20 cellular contexts compared by ENCODE assay signal in genomic region chr5:180294401-180294800, GRCh38. TPM values are rescaled to one million over a fixed set of nuclear protein-coding genes. Genes with fewer than 3 reads are reported as not detected.
DNase-seq lines count a peak whose midpoint lies in the region; ATAC-seq and TF ChIP-seq lines count a peak whose summit lies in the region.
"Had no signal": no experiment of that assay in that cellular context is flagged by ENCODE, and none has a peak within 500 bp of the region (broad histone marks: within the 10 kb centered on the region; RNA-seq: fewer than 3 reads in every experiment).

No MANE protein-coding gene starts in this region.

- no peaks in the 10 kb centered on the region for H3K27me3 Mint-ChIP-seq in activated naive CD8-positive, alpha-beta T cell treated with anti-CD3 and anti-CD28 coated beads for 36 hours
- no peaks in the 10 kb centered on the region for H3K27me3 Mint-ChIP-seq in activated naive CD8-positive, alpha-beta T cell treated with anti-CD3 and anti-CD28 coated beads, Interleukin-2, amount 50 U/mL, for 24 hours
- no peaks in the 10 kb centered on the region for H3K27me3 Mint-ChIP-seq in naive thymus-derived CD4-positive, alpha-beta T cell

- H3F3A ChIP-seq in MM.1S (ENCODE audit: insufficient read depth, low read length): peaks cover 5% of the 10 kb centered on the region; the same call in 1 of the 2 replicates

- ATAC-seq in activated naive CD8-positive, alpha-beta T cell treated with anti-CD3 and anti-CD28 coated beads, Interleukin-2, amount 50 U/mL, for 24 hours: no peak
- ATAC-seq in naive thymus-derived CD4-positive, alpha-beta T cell: no peak
- ATAC-seq in GM19467 (IDR thresholded peaks at IDR 0.05; ENCODE audit: unreplicated experiment): no peak
- ATAC-seq: HCT116, PC-3 had no signal

- no peak overlapping the region for H2AFZ ChIP-seq in MM.1S (ENCODE audit: low read length)

- intact Hi-C loops in naive thymus-derived CD4-positive, alpha-beta T cell (cut with micrococcal nuclease): loop anchor here (5.0 to 10.0 kb wide), 3 partner anchors 393 to 477 kb away; partner anchors contain the start of gene MRNIP (in 1 of the 2)

- H3K4me1 ChIP-seq in naive thymus-derived CD4-positive, alpha-beta T cell (ENCODE audit: control insufficient read depth in 2 of 2, insufficient read depth in 2 of 2, low read length in 2 of 2): peaks cover 15 to 17% of the 10 kb centered on the region in 2 donors
- H3K4me1 ChIP-seq in MM.1S (ENCODE audit: low read length): peaks cover 9% of the 10 kb centered on the region

- no peaks in the 10 kb centered on the region for H4K20me1 ChIP-seq in MM.1S (ENCODE audit: insufficient read depth, low read length)

- peaks cover 36% of the 10 kb centered on the region for H3K4me1 Mint-ChIP-seq in activated naive CD8-positive, alpha-beta T cell treated with anti-CD3 and anti-CD28 coated beads for 36 hours
- peaks cover 26% of the 10 kb centered on the region for H3K4me1 Mint-ChIP-seq in activated naive CD8-positive, alpha-beta T cell treated with anti-CD3 and anti-CD28 coated beads, Interleukin-2, amount 50 U/mL, for 24 hours
- H3K4me1 Mint-ChIP-seq in naive thymus-derived CD4-positive, alpha-beta T cell: peaks cover 27 to 55% (median 44%) of the 10 kb centered on the region in 7 donors

- no peak overlapping the region for H3K4me3 ChIP-seq in naive thymus-derived CD4-positive, alpha-beta T cell (ENCODE audit: low read length)
- no peak overlapping the region for H3K4me3 ChIP-seq in MM.1S (ENCODE audit: low read length)
- H3K4me3 ChIP-seq: prostate gland, skin epidermis had no signal

- H3K27me3 ChIP-seq in naive thymus-derived CD4-positive, alpha-beta T cell (ENCODE audit: control insufficient read depth in 2 of 2, insufficient read depth in 2 of 2, low read length in 2 of 2): no peaks in the 10 kb centered on the region
- H3K27me3 ChIP-seq in MM.1S (replicated peaks; ENCODE audit: insufficient read depth, low read length): no peaks in the 10 kb centered on the region

- H3K4me3 Mint-ChIP-seq in activated naive CD8-positive, alpha-beta T cell treated with anti-CD3 and anti-CD28 coated beads for 36 hours: no peak overlapping the region
- no peak overlapping the region for H3K4me3 Mint-ChIP-seq in activated naive CD8-positive, alpha-beta T cell treated with anti-CD3 and anti-CD28 coated beads, Interleukin-2, amount 50 U/mL, for 24 hours
- peak overlapping the region in 2 of 10 donors; percentile 1 to 98 for H3K4me3 Mint-ChIP-seq in naive thymus-derived CD4-positive, alpha-beta T cell

- DNase-seq in activated naive CD8-positive, alpha-beta T cell treated with anti-CD3 and anti-CD28 coated beads for 36 hours: no peak
- no peak for DNase-seq in activated naive CD8-positive, alpha-beta T cell treated with anti-CD3 and anti-CD28 coated beads, Interleukin-2, amount 50 U/mL, for 24 hours
- DNase-seq in activated CD8-positive, alpha-beta memory T cell treated with anti-CD3 and anti-CD28 coated beads, Interleukin-2, amount 50 U/mL, for 48 hours: peak; percentile 38
- DNase-seq in naive thymus-derived CD4-positive, alpha-beta T cell: no peak
- no peak for DNase-seq in MM.1S
- no peak for DNase-seq in activated gamma-delta T cell treated with Interleukin-2 at 50 U/mL for 16 hours
- DNase-seq in mucosa of gallbladder (ENCODE audit: low spot score): no peak
- DNase-seq: ACHN; activated CD4-positive, CD25-positive, alpha-beta regulatory T cell; activated naive CD4-positive, alpha-beta T cell; NCI-H1436; NCI-H2171; PC-3; SIG-M5; stimulated activated CD4-positive, alpha-beta T cell treated with anti-CD3 and anti-CD28 coated beads, Interleukin-2, amount 100 ng/mL, for 48 hours had no signal

- H3K36me3 Mint-ChIP-seq in activated naive CD8-positive, alpha-beta T cell treated with anti-CD3 and anti-CD28 coated beads for 36 hours: peaks cover 5% of the 10 kb centered on the region
- peaks cover 2% of the 10 kb centered on the region for H3K36me3 Mint-ChIP-seq in activated naive CD8-positive, alpha-beta T cell treated with anti-CD3 and anti-CD28 coated beads, Interleukin-2, amount 50 U/mL, for 24 hours (ENCODE audit: low read depth)
- peaks cover 0 to 4% (median 0%) of the 10 kb centered on the region in 5 donors for H3K36me3 Mint-ChIP-seq in naive thymus-derived CD4-positive, alpha-beta T cell

- CTCF ChIA-PET in naive thymus-derived CD4-positive, alpha-beta T cell (lab: Charles Lee): interaction anchor here (0.7 to 5.0 kb wide), 9 partner anchors 9 to 34 kb away, joined by 3 to 72 read pairs (median 4); no protein-coding TSS in a partner anchor

- peak overlapping the region; percentile 94 for H3K27ac Mint-ChIP-seq in activated naive CD8-positive, alpha-beta T cell treated with anti-CD3 and anti-CD28 coated beads for 36 hours
- no peak overlapping the region for H3K27ac Mint-ChIP-seq in activated naive CD8-positive, alpha-beta T cell treated with anti-CD3 and anti-CD28 coated beads, Interleukin-2, amount 50 U/mL, for 24 hours
- H3K27ac Mint-ChIP-seq in naive thymus-derived CD4-positive, alpha-beta T cell: peak overlapping the region in 8 of 9 donors; percentile 50 to 100 (median 100)
- H3K27ac Mint-ChIP-seq: T-helper 1 cell treated with Interleukin-12 subunit alpha and Interleukin-12 subunit beta and Interleukin-4 antibody, amounts not matched to agents 30 μg/mL and 1 μg/mL, for 36 hours had no signal

- H3K9ac ChIP-seq in MM.1S (ENCODE audit: low read length): no peak overlapping the region

- no peaks in the 10 kb centered on the region for H3K36me3 ChIP-seq in naive thymus-derived CD4-positive, alpha-beta T cell (ENCODE audit: control insufficient read depth in 2 of 3, insufficient read depth in 3 of 3, low read length in 3 of 3)
- no peaks in the 10 kb centered on the region for H3K36me3 ChIP-seq in MM.1S (replicated peaks; ENCODE audit: insufficient read depth, low read length)
- H3K36me3 ChIP-seq: prostate gland had no signal

- H3K9me2 ChIP-seq in MM.1S (replicated peaks; ENCODE audit: insufficient read depth, low read length): no peaks in the 10 kb centered on the region

- H3K9me3 Mint-ChIP-seq in activated naive CD8-positive, alpha-beta T cell treated with anti-CD3 and anti-CD28 coated beads for 36 hours: no peaks in the 10 kb centered on the region
- H3K9me3 Mint-ChIP-seq in activated naive CD8-positive, alpha-beta T cell treated with anti-CD3 and anti-CD28 coated beads, Interleukin-2, amount 50 U/mL, for 24 hours: no peaks in the 10 kb centered on the region
- H3K9me3 Mint-ChIP-seq in naive thymus-derived CD4-positive, alpha-beta T cell: peaks cover 0 to 6% (median 0%) of the 10 kb centered on the region in 11 donors
- H3K9me3 Mint-ChIP-seq: T-helper 1 cell treated with Interleukin-12 subunit alpha and Interleukin-12 subunit beta and Interleukin-4 antibody, amounts not matched to agents 30 μg/mL and 1 μg/mL, for 36 hours had no signal

- no peaks in the 10 kb centered on the region for H3K9me3 ChIP-seq in naive thymus-derived CD4-positive, alpha-beta T cell (ENCODE audit: control insufficient read depth in 2 of 3, low read length in 3 of 3)
- H3K9me3 ChIP-seq in MM.1S (replicated peaks; ENCODE audit: insufficient read depth, low read length): no peaks in the 10 kb centered on the region
- H3K9me3 ChIP-seq: prostate gland had no signal

- H3K27ac ChIP-seq in naive thymus-derived CD4-positive, alpha-beta T cell (ENCODE audit: low read depth, low read length): peak overlapping the region; percentile 96
- H3K27ac ChIP-seq in MM.1S (ENCODE audit: low read length): no peak overlapping the region

- H3K4me2 ChIP-seq in MM.1S (ENCODE audit: low read depth, low read length): no peak overlapping the region

- POLR2A ChIA-PET in naive thymus-derived CD4-positive, alpha-beta T cell (lab: Charles Lee): interaction anchor here (1.4 to 4.7 kb wide), 2 partner anchors 21 to 34 kb away, joined by 3 to 39 read pairs; no protein-coding TSS in a partner anchor

- peaks cover 19% of the 10 kb centered on the region for H3K79me2 ChIP-seq in MM.1S (ENCODE audit: low read length)

- no peak for TF ChIP-seq CTCF in MM.1S (IDR thresholded peaks at IDR 0.05; ENCODE audit: low read length)

RNA-seq across cellular contexts. Expression of gene MAPK9, which starts 2.5 kb away (rescaled TPM):
- total RNA-seq in activated naive CD8-positive, alpha-beta T cell treated with anti-CD3 and anti-CD28 coated beads for 36 hours: 10 to 100 TPM; 39.5 to 39.7 TPM
- 10 to 100 TPM; 25.7 to 41.4 (median 31.2) TPM for total RNA-seq in naive thymus-derived CD4-positive, alpha-beta T cell
- 10 to 100 TPM; 14.7 to 18.0 TPM for polyA plus RNA-seq in naive thymus-derived CD4-positive, alpha-beta T cell
- total RNA-seq in mucosa of gallbladder: 36.1 TPM

RNA-seq across cellular contexts. Expression of gene GFPT2, which starts 58.7 kb away (rescaled TPM):
- under 1 TPM; 0.10 to 0.18 TPM for total RNA-seq in activated naive CD8-positive, alpha-beta T cell treated with anti-CD3 and anti-CD28 coated beads for 36 hours
- total RNA-seq in naive thymus-derived CD4-positive, alpha-beta T cell: under 1 TPM in 2 of 5 experiments, not detected in 3; 0.16 to 0.81 TPM
- polyA plus RNA-seq in naive thymus-derived CD4-positive, alpha-beta T cell: not detected
- total RNA-seq in mucosa of gallbladder: 9.4 TPM
